ENCODE assay signal across 12 cellular contexts in genomic region chr9:80285325-80285724, GRCh38.
A peak's percentile ranks its signal among the peaks of the same experiment; 100 is the strongest.
DNase-seq lines count a peak whose midpoint lies in the region; ATAC-seq, FAIRE-seq and TF ChIP-seq lines count a peak whose summit lies in the region.
"Had no signal": no experiment of that assay in that cellular context is flagged by ENCODE, and none has a peak within 500 bp of the region (broad histone marks: within the 10 kb centered on the region; RNA-seq: fewer than 3 reads in every experiment).

No MANE protein-coding gene starts in this region.

- in situ Hi-C loops in astrocyte of the spinal cord (cut with HindIII; ENCODE audit: low sequenced_read_pairs), result no loop called here
- in situ Hi-C loops in HAP-1 (cut with MboI; ENCODE audit: low sequenced_read_pairs), result no loop called here

- FAIRE-seq in HTR-8/SVneo (lab: Jason Lieb, UNC), result no peak

- CTCF ChIA-PET in AG04449 (lab: Yijun Ruan, JAX), result no interaction called here

- H3K4me1 ChIP-seq in HAP-1, result no peaks in the 10 kb centered on the region

- H3K9me3 ChIP-seq in HAP-1, result no peaks in the 10 kb centered on the region
- H3K9me3 ChIP-seq: thoracic aorta had no signal

- POLR2A ChIA-PET in AG04449 (lab: Yijun Ruan, JAX), result no interaction called here

- intact Hi-C loops in posterior vena cava (cut with DNase I), result no loop called here

- no peaks in the 10 kb centered on the region for H3K36me3 ChIP-seq in HAP-1 (replicated peaks)
- H3K36me3 ChIP-seq: thoracic aorta had no signal

- H3K4me3 ChIP-seq in AG04449 (ENCODE audit: low read depth, low read length), result no peak overlapping the region
- H3K4me3 ChIP-seq in astrocyte of the spinal cord (ENCODE audit: low read depth, low read length), result no peak overlapping the region
- H3K4me3 ChIP-seq in HAP-1, result no peak overlapping the region
- H3K4me3 ChIP-seq: thoracic aorta had no signal

- TF ChIP-seq CTCF in AG04449 (IDR thresholded peaks at IDR 0.05; ENCODE audit: insufficient read depth, low read length, missing control alignments), result peak; percentile 1
- TF ChIP-seq CTCF in astrocyte of the spinal cord (IDR thresholded peaks at IDR 0.05; ENCODE audit: low read depth, low read length), result peak; percentile 35

- no peaks in the 10 kb centered on the region for H3K27me3 ChIP-seq in HAP-1 (ENCODE audit: low read depth)

- no peak for DNase-seq in AG04449 (ENCODE audit: low read depth, low spot score)
- DNase-seq in HTR-8/SVneo (ENCODE audit: insufficient read length, low spot score), result peak; percentile 3
- DNase-seq in astrocyte of the spinal cord (ENCODE audit: low read depth, low spot score), result peak; percentile 12
- DNase-seq in left kidney (ENCODE audit: low read depth, low spot score), result peak; percentile 38
- no peak for DNase-seq in HAP-1 (ENCODE audit: low spot score in 2 of 2)
- DNase-seq in GOT3 (lab: John Stamatoyannopoulos, UW), result no peak
- DNase-seq in posterior vena cava (ENCODE audit: low spot score), result no peak
- DNase-seq: activated B cell treated with CpG ODN at 0.5 μM for 24 hours; activated naive CD4-positive, alpha-beta T cell treated with anti-CD3 and anti-CD28 coated beads, Interleukin-2, amount 10 ng/mL, durations not matched to agents 7 days and 5 days; DMS153 had no signal

- no peak for ATAC-seq in HG03457 (IDR thresholded peaks at IDR 0.05; ENCODE audit: unreplicated experiment)

Comparison
In these comparisons a context has a peak if more than half of its experiments do, and no peak if none do; other contexts are left out.
1. DNase-seq: peak in HTR-8/SVneo (single experiment), astrocyte of the spinal cord (single experiment) and left kidney (single experiment); none in AG04449 (single experiment), HAP-1 (0 of 2), GOT3 (single experiment) and posterior vena cava (single experiment).